ENCODE assay signal across 1 cellular context in genomic region chr14:93168610-93169009, GRCh38.
TF ChIP-seq lines count a peak whose summit lies in the region.
"Not testable (repeated sequence)": the region's sequence is repeated elsewhere in the genome, so short reads cannot be mapped to it uniquely, and the experiment has no call there.

No MANE protein-coding gene starts in this region.

TF ChIP-seq in K562, 482 proteins besides CTCF, POLR2A, EP300 and RAD21:
- TF ChIP-seq ATF3 (IDR thresholded peaks at IDR 0.05) (peak; percentile 29; the same call in 1 of the 2 replicates), CEBPG (CRISPR knock-in tag; IDR thresholded peaks at IDR 0.05) (peak; percentile 18; the same call in 1 of the 2 replicates)
- TF ChIP-seq ATF3 (CRISPR knock-in tag; conservative IDR thresholded peaks at IDR 0.05); CEBPG (tag; conservative IDR thresholded peaks at IDR 0.05 in 1 of 2, IDR thresholded peaks at IDR 0.05 in 1 of 2): not testable (repeated sequence)
